In the genomic region with DNA sequence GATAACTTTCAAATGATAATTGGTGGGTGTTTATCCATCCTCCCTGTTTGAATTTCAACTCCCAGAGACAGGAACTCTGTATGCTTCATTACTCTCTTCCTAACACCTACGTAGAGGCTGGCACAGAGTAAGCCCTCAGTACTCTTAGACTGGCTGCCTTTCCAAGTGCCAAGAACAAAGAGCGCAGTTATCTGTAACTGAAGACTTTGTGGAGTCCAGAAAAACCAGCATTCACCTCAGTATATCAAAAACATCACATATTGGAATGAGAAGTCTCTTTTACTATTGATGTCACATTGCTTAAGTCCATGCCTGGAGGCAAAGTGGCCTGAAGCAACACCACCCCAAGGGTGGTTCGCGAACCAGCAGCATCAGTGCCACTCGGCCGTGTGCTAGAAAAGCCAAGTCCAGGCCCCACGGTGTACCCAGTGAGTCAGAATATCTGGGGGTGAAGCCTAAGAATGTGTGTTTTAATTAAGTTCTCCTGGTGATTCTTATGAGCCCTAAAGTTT, we compare ENCODE assay signal across 18 cellular contexts.
DNase-seq lines count a peak whose midpoint lies in the region; FAIRE-seq and TF ChIP-seq lines count a peak whose summit lies in the region.
"Had no signal": no experiment of that assay in that cellular context is flagged by ENCODE, and none has a peak within 500 bp of the region (broad histone marks: within the 10 kb centered on the region; RNA-seq: fewer than 3 reads in every experiment).

No MANE protein-coding gene starts in this region.

- intact Hi-C loops in activated CD4-positive, alpha-beta T cell treated with anti-CD3 and anti-CD28 coated beads, Interleukin-2, amount 10 ng/mL, durations not matched to agents 24 days and 14 days (cut with micrococcal nuclease) = loop anchor here (2.0 kb wide), 1 partner anchor 129 kb away; a partner anchor contains a TSS

- no peak overlapping the region for H3K4me2 ChIP-seq in astrocyte (ENCODE audit: low read length)

- H3K9me3 Mint-ChIP-seq in activated CD4-positive, alpha-beta T cell treated with anti-CD3 and anti-CD28 coated beads, Interleukin-2, amount 10 ng/mL, durations not matched to agents 24 days and 14 days = no peaks in the 10 kb centered on the region
- H3K9me3 Mint-ChIP-seq in astrocyte (ENCODE audit: unreplicated experiment) = peaks cover 7% of the 10 kb centered on the region
- H3K9me3 Mint-ChIP-seq: activated CD4-positive, alpha-beta T cell treated with anti-CD3 and anti-CD28 coated beads, Interleukin-2, amount 10 ng/mL, durations not matched to agents 7 days and 5 days; CD14-positive monocyte had no signal

- H3K9me3 ChIP-seq in astrocyte (ENCODE audit: insufficient read depth, low read depth, low read length) = no peaks in the 10 kb centered on the region
- no peaks in the 10 kb centered on the region for H3K9me3 ChIP-seq in right atrium auricular region
- H3K9me3 ChIP-seq in stomach smooth muscle (ENCODE audit: control insufficient read depth in 2 of 2, low read length in 2 of 2) = no peaks in the 10 kb centered on the region
- H3K9me3 ChIP-seq: mucosa of descending colon, pancreas had no signal

- H3K4me3 Mint-ChIP-seq in activated CD4-positive, alpha-beta T cell treated with anti-CD3 and anti-CD28 coated beads, Interleukin-2, amount 10 ng/mL, durations not matched to agents 24 days and 14 days = no peak overlapping the region
- no peak overlapping the region for H3K4me3 Mint-ChIP-seq in astrocyte (ENCODE audit: unreplicated experiment)
- H3K4me3 Mint-ChIP-seq: activated CD4-positive, alpha-beta T cell treated with anti-CD3 and anti-CD28 coated beads, Interleukin-2, amount 10 ng/mL, durations not matched to agents 7 days and 5 days; CD14-positive monocyte had no signal

- H3K36me3 Mint-ChIP-seq in activated CD4-positive, alpha-beta T cell treated with anti-CD3 and anti-CD28 coated beads, Interleukin-2, amount 10 ng/mL, durations not matched to agents 24 days and 14 days (ENCODE audit: low read depth) = peaks cover 30% of the 10 kb centered on the region
- H3K36me3 Mint-ChIP-seq in astrocyte (ENCODE audit: low read depth, unreplicated experiment) = peaks cover 3% of the 10 kb centered on the region

- no peaks in the 10 kb centered on the region for H3K27me3 ChIP-seq in astrocyte (ENCODE audit: insufficient read depth, low read length)
- no peaks in the 10 kb centered on the region for H3K27me3 ChIP-seq in right atrium auricular region
- H3K27me3 ChIP-seq in stomach smooth muscle (ENCODE audit: control insufficient read depth in 1 of 2, insufficient read depth in 2 of 2, low read length in 2 of 2) = no peaks in the 10 kb centered on the region
- H3K27me3 ChIP-seq: cardiac muscle cell, pancreas had no signal

- H3K4me1 ChIP-seq in astrocyte (ENCODE audit: insufficient read depth, low read length) (peaks cover 37% of the 10 kb centered on the region), right atrium auricular region (peaks cover 0 to 86% of the 10 kb centered on the region in 2 donors), stomach smooth muscle (ENCODE audit: control insufficient read depth, insufficient read depth, low read length) (peaks cover 51% of the 10 kb centered on the region)

- no peak overlapping the region for H3K4me3 ChIP-seq in astrocyte (ENCODE audit: insufficient read depth, low read depth, low read length)
- no peak overlapping the region for H3K4me3 ChIP-seq in right atrium auricular region
- no peak overlapping the region for H3K4me3 ChIP-seq in stomach smooth muscle (ENCODE audit: low read length in 2 of 2)
- H3K4me3 ChIP-seq: cardiac muscle cell, mucosa of descending colon, pancreas had no signal

- no peaks in the 10 kb centered on the region for H3K79me2 ChIP-seq in astrocyte (ENCODE audit: insufficient read depth, low read length)

- FAIRE-seq in astrocyte (lab: Jason Lieb, UNC) = no peak
- FAIRE-seq: pancreas had no signal

- TF ChIP-seq CTCF in astrocyte (IDR thresholded peaks at IDR 0.05; ENCODE audit: insufficient read depth, low read depth, low read length) (no peak), right atrium auricular region (IDR thresholded peaks at IDR 0.05) (no peak)

- H3K4me1 Mint-ChIP-seq in activated CD4-positive, alpha-beta T cell treated with anti-CD3 and anti-CD28 coated beads, Interleukin-2, amount 10 ng/mL, durations not matched to agents 24 days and 14 days = peaks cover 22% of the 10 kb centered on the region
- peaks cover 23% of the 10 kb centered on the region for H3K4me1 Mint-ChIP-seq in astrocyte (ENCODE audit: low read depth, unreplicated experiment)

- peak overlapping the region; percentile 3 for H2AFZ ChIP-seq in astrocyte (ENCODE audit: low read depth, low read length)

- H3K27ac ChIP-seq in astrocyte (ENCODE audit: low read depth, low read length) (no peak overlapping the region), right atrium auricular region (peak overlapping the region; percentile 77 to 95), stomach smooth muscle (ENCODE audit: low read length) (peak overlapping the region; percentile 96)
- H3K27ac ChIP-seq: cardiac muscle cell had no signal

- H4K20me1 ChIP-seq in astrocyte (ENCODE audit: insufficient read depth, low read length) = no peaks in the 10 kb centered on the region

- H3K9ac ChIP-seq in astrocyte (ENCODE audit: low read length) = no peak overlapping the region
- H3K9ac ChIP-seq in stomach smooth muscle (ENCODE audit: low read length in 2 of 2) = peak overlapping the region; percentile 42 to 51

- no peaks in the 10 kb centered on the region for H3K27me3 Mint-ChIP-seq in activated CD4-positive, alpha-beta T cell treated with anti-CD3 and anti-CD28 coated beads, Interleukin-2, amount 10 ng/mL, durations not matched to agents 24 days and 14 days
- no peaks in the 10 kb centered on the region for H3K27me3 Mint-ChIP-seq in astrocyte (ENCODE audit: low read depth, unreplicated experiment)
- H3K27me3 Mint-ChIP-seq: activated CD4-positive, alpha-beta T cell treated with anti-CD3 and anti-CD28 coated beads, Interleukin-2, amount 10 ng/mL, durations not matched to agents 7 days and 5 days had no signal

- no peaks in the 10 kb centered on the region for H3K36me3 ChIP-seq in astrocyte (ENCODE audit: insufficient read depth, low read length)
- H3K36me3 ChIP-seq in right atrium auricular region = peaks cover 15% of the 10 kb centered on the region
- H3K36me3 ChIP-seq in stomach smooth muscle (ENCODE audit: control insufficient read depth in 2 of 2, insufficient read depth in 2 of 2, low read length in 2 of 2) = peaks cover 0 to 6% of the 10 kb centered on the region in 2 donors
- H3K36me3 ChIP-seq: cardiac muscle cell had no signal

- peak overlapping the region; percentile 73 for H3K27ac Mint-ChIP-seq in activated CD4-positive, alpha-beta T cell treated with anti-CD3 and anti-CD28 coated beads, Interleukin-2, amount 10 ng/mL, durations not matched to agents 24 days and 14 days
- H3K27ac Mint-ChIP-seq in astrocyte (ENCODE audit: unreplicated experiment) = no peak overlapping the region

- DNase-seq in activated CD4-positive, alpha-beta T cell treated with anti-CD3 and anti-CD28 coated beads, Interleukin-2, amount 10 ng/mL, durations not matched to agents 24 days and 14 days = no peak
- no peak for DNase-seq in activated CD4-positive, alpha-beta T cell treated with anti-CD3 and anti-CD28 coated beads for 1 hour
- DNase-seq in astrocyte (ENCODE audit: low read depth) (no peak), right atrium auricular region (ENCODE audit: low spot score) (no peak), SIG-M5 (lab: John Stamatoyannopoulos, UW) (no peak), AG08396 (ENCODE audit: low spot score) (no peak), NCI-H774 (lab: John Stamatoyannopoulos, UW) (no peak)
- DNase-seq: 8988T; activated CD4-positive, alpha-beta T cell treated with anti-CD3 and anti-CD28 coated beads, Interleukin-2, amount 10 ng/mL, durations not matched to agents 7 days and 5 days; activated gamma-delta T cell; mucosa of descending colon; NCI-H2081 treated with DMSO at 0.1 percent for 48 hours; NCI-H748 treated with DMSO at 0.1 percent for 48 hours; pancreas; RPMI8226 had no signal
